In the genomic region with DNA sequence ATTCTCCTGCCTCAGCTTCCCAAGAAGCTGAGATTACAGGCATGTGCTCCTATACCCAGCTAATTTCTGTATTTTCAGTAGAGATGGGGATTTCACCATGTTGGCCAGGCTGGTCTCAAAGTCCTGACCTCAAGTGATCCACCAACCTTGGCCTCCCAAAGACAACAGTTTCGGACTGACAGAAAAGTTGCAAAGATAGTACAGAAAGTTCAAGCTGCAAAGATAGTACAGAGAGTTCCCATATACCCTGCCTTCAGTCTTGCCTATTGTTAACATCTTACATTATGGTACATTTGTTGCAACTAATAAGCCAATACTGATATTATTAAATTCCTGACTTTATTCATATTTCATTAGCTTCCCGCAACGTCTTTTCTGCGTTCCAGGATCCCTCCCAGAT, we compare ENCODE assay signal across 1 cellular context.
TF ChIP-seq lines count a peak whose summit lies in the region.

No MANE protein-coding gene starts in this region.

TF ChIP-seq in GM12878, 131 proteins besides CTCF, POLR2A, EP300 and RAD21 (continued from another document):
- TF ChIP-seq IKZF2 (IDR thresholded peaks at IDR 0.05) (no peak), CREB1 (IDR thresholded peaks at IDR 0.05; ENCODE audit: low read depth) (no peak), FOS (IDR thresholded peaks at IDR 0.05; ENCODE audit: borderline replicate concordance, extremely low read depth, insufficient read length) (no peak), KLF5 (IDR thresholded peaks at IDR 0.05; ENCODE audit: partially characterized antibody) (no peak)
